Comparison of ENCODE assay signal across 33 cellular contexts in genomic region chr22:29172216-29172615, GRCh38. TPM values are rescaled to one million over a fixed set of nuclear protein-coding genes. Genes with fewer than 3 reads are reported as not detected.
"Had no signal": no experiment of that assay in that cellular context is flagged by ENCODE, and none has a peak within 500 bp of the region (broad histone marks: within the 10 kb centered on the region; RNA-seq: fewer than 3 reads in every experiment).

No MANE protein-coding gene starts in this region.

- H3K36me3 Mint-ChIP-seq: activated naive CD4-positive, alpha-beta T cell treated with anti-CD3 and anti-CD28 coated beads, Interleukin-2, amount 10 ng/mL, durations not matched to agents 7 days and 5 days had no signal

- H3K4me1 ChIP-seq: Peyer's patch, SJSA1 had no signal

- H3K4me2 ChIP-seq: SK-N-SH had no signal

- H3K27ac Mint-ChIP-seq: activated B cell treated with CpG ODN at 0.5 μM for 24 hours; activated CD4-positive, alpha-beta memory T cell treated with anti-CD3 and anti-CD28 coated beads for 36 hours; activated naive CD4-positive, alpha-beta T cell treated with anti-CD3 and anti-CD28 coated beads, Interleukin-2, amount 10 ng/mL, durations not matched to agents 7 days and 5 days; activated naive CD8-positive, alpha-beta T cell; T-helper 1 cell treated with Interleukin-12 subunit alpha and Interleukin-12 subunit beta and Interleukin-4 antibody, amounts not matched to agents 30 μg/mL and 1 μg/mL, for 36 hours; T-helper 2 cell treated with Interferon-gamma antibody and Interleukin-4, amounts not matched to agents 5 μg/mL and 100 μg/mL, for 36 hours had no signal

- H3K4me3 ChIP-seq: MG63, Peyer's patch, SJSA1 had no signal

- H3K9ac ChIP-seq: SK-N-SH had no signal

- DNase-seq: activated B cell treated with CpG ODN at 0.5 μM for 24 hours; activated CD4-positive, alpha-beta memory T cell treated with anti-CD3 and anti-CD28 coated beads for 36 hours; activated CD4-positive, alpha-beta T cell treated with anti-CD3 and anti-CD28 coated beads for 4 hours; activated CD4-positive, alpha-beta T cell treated with anti-CD3 and anti-CD28 coated beads, Interleukin-2, amount 50 U/mL, for 1 hour; activated CD4-positive, CD25-positive, alpha-beta regulatory T cell treated with anti-CD3 and anti-CD28 coated beads, Interleukin-2, amount 50 U/mL, for 72 hours; activated CD8-positive, alpha-beta memory T cell treated with anti-CD3 and anti-CD28 coated beads, Interleukin-2, amount 50 U/mL, for 48 hours; activated effector memory CD4-positive, alpha-beta T cell treated with Interleukin-2 at 50 U/mL for 16 hours; activated naive CD4-positive, alpha-beta T cell treated with anti-CD3 and anti-CD28 coated beads, Interleukin-2, amount 10 ng/mL, durations not matched to agents 7 days and 5 days; activated T-cell treated with anti-CD3 and anti-CD28 coated beads, Interleukin-2, amount 50 U/mL, for 48 hours; amniotic stem cell; brain microvascular endothelial cell; Kasumi-1; KG1; MG63; NCI-H1048; NCI-H1105 treated with DMSO at 0.1 percent for 48 hours; NCI-H1436; NCI-H1694; NCI-H1930; NCI-H2081 treated with DMSO at 0.1 percent for 48 hours; NCI-H226; NCI-H446 treated with DMSO at 0.1 percent for 48 hours; NCI-H748 treated with DMSO at 0.1 percent for 48 hours; NK-92 treated with Interleukin-12 subunit alpha and Interleukin-12 subunit beta, amount 100 ng/mL, for 24 hours; PC-3; RPMI8226; SHP77 treated with DMSO at 0.1 percent for 48 hours; SK-N-SH had no signal

- H3K36me3 ChIP-seq: brain microvascular endothelial cell, MG63, Peyer's patch, SJSA1 had no signal

- H3K27ac ChIP-seq: brain microvascular endothelial cell, Peyer's patch, SJSA1 had no signal

- H3K4me3 Mint-ChIP-seq: activated B cell treated with CpG ODN at 0.5 μM for 24 hours; activated CD4-positive, alpha-beta memory T cell treated with anti-CD3 and anti-CD28 coated beads for 36 hours; activated naive CD4-positive, alpha-beta T cell treated with anti-CD3 and anti-CD28 coated beads, Interleukin-2, amount 10 ng/mL, durations not matched to agents 7 days and 5 days; activated naive CD8-positive, alpha-beta T cell; T-helper 1 cell treated with Interleukin-12 subunit alpha and Interleukin-12 subunit beta and Interleukin-4 antibody, amounts not matched to agents 30 μg/mL and 1 μg/mL, for 36 hours; T-helper 2 cell treated with Interferon-gamma antibody and Interleukin-4, amounts not matched to agents 5 μg/mL and 100 μg/mL, for 36 hours had no signal

- H3K27me3 ChIP-seq: brain microvascular endothelial cell, MG63, Peyer's patch, SJSA1 had no signal

- ATAC-seq: PC-3 had no signal

RNA-seq across cellular contexts. Expression of gene EMID1, which starts 33.5 kb away (rescaled TPM):
- total RNA-seq: activated B cell treated with CpG ODN at 0.5 μM for 24 hours; activated CD4-positive, alpha-beta memory T cell treated with anti-CD3 and anti-CD28 coated beads for 36 hours had no signal
